In genomic region chr17:69581061-69581955, GRCh38 we compare ENCODE assay signal across 8 cellular contexts.
A peak's percentile ranks its signal among the peaks of the same experiment; 100 is the strongest.
DNase-seq lines count a peak whose midpoint lies in the region; ATAC-seq and TF ChIP-seq lines count a peak whose summit lies in the region.

No MANE protein-coding gene starts in this region.

- H3K4me1 Mint-ChIP-seq in CD14-positive monocyte, result peaks cover 8% of the 10 kb centered on the region
- H3K4me1 Mint-ChIP-seq in activated naive CD8-positive, alpha-beta T cell treated with anti-CD3 and anti-CD28 coated beads for 36 hours, result peaks cover 8% of the 10 kb centered on the region
- H3K4me1 Mint-ChIP-seq in MCF 10A (ENCODE audit: insufficient read depth, unreplicated experiment), result no peaks in the 10 kb centered on the region

- ATAC-seq in GM19324 (IDR thresholded peaks at IDR 0.05; ENCODE audit: low FRiP score, unreplicated experiment), result peak; percentile 63
- peak; percentile 70 for ATAC-seq in HG03196 (IDR thresholded peaks at IDR 0.05; ENCODE audit: unreplicated experiment)
- peak; percentile 70 for ATAC-seq in stimulated activated naive CD8-positive, alpha-beta T cell treated with anti-CD3 and anti-CD28 coated beads, Interleukin-15, Interleukin-2, amounts not matched to agents 100 U/mL and 50 U/mL, for 24 hours

- H3K9me3 Mint-ChIP-seq in CD14-positive monocyte (peaks cover 0 to 2% (median 0%) of the 10 kb centered on the region in 7 donors), MCF 10A (ENCODE audit: unreplicated experiment) (no peaks in the 10 kb centered on the region)
- no peaks in the 10 kb centered on the region for H3K9me3 Mint-ChIP-seq in activated naive CD8-positive, alpha-beta T cell treated with anti-CD3 and anti-CD28 coated beads for 36 hours

- CTCF ChIA-PET in MCF 10A (lab: Yijun Ruan, JAX), result interaction anchor here (0.6 to 0.9 kb wide), 2 partner anchors 55 to 559 kb away, joined by 3 read pairs; no protein-coding TSS in a partner anchor

- H3K27ac Mint-ChIP-seq in CD14-positive monocyte (no peak overlapping the region), MCF 10A (ENCODE audit: low read depth, unreplicated experiment) (no peak overlapping the region)
- H3K27ac Mint-ChIP-seq in activated naive CD8-positive, alpha-beta T cell treated with anti-CD3 and anti-CD28 coated beads for 36 hours, result no peak overlapping the region

- H3K36me3 Mint-ChIP-seq in CD14-positive monocyte, result no peaks in the 10 kb centered on the region
- H3K36me3 Mint-ChIP-seq in activated naive CD8-positive, alpha-beta T cell treated with anti-CD3 and anti-CD28 coated beads for 36 hours, result no peaks in the 10 kb centered on the region
- H3K36me3 Mint-ChIP-seq in MCF 10A (ENCODE audit: insufficient read depth, unreplicated experiment), result no peaks in the 10 kb centered on the region

- POLR2A ChIA-PET in MCF 10A (lab: Yijun Ruan, JAX), result no interaction called here

- intact Hi-C loops in CD14-positive monocyte (cut with micrococcal nuclease), result no loop called here
- intact Hi-C loops in MCF 10A (cut with micrococcal nuclease), result no loop called here

- BruUV-seq in MCF 10A (replicated peaks; lab: Mats Ljungman, UMichigan), result no TSS peak

- TF ChIP-seq CTCF in CD14-positive monocyte (IDR thresholded peaks at IDR 0.05), result no peak
- TF ChIP-seq CTCF in MCF 10A (IDR thresholded peaks at IDR 0.05; ENCODE audit: unreplicated experiment), result no peak

- H3K4me3 Mint-ChIP-seq in CD14-positive monocyte (peak overlapping the region; percentile 63 to 76), MCF 10A (ENCODE audit: unreplicated experiment) (no peak overlapping the region)
- peak overlapping the region; percentile 69 for H3K4me3 Mint-ChIP-seq in activated naive CD8-positive, alpha-beta T cell treated with anti-CD3 and anti-CD28 coated beads for 36 hours

- DNase-seq in CD14-positive monocyte (ENCODE audit: low spot score) (no peak), SIG-M5 (lab: John Stamatoyannopoulos, UW) (no peak), MCF 10A (ENCODE audit: unreplicated experiment) (no peak)
- DNase-seq in activated naive CD8-positive, alpha-beta T cell treated with anti-CD3 and anti-CD28 coated beads for 36 hours, result peak; percentile 10
- DNase-seq in stimulated activated naive CD8-positive, alpha-beta T cell treated with anti-CD3 and anti-CD28 coated beads, Interleukin-15, Interleukin-2, amounts not matched to agents 100 U/mL and 50 U/mL, for 24 hours, result peak; percentile 39
- no peak for DNase-seq in activated CD4-positive, CD25-positive, alpha-beta regulatory T cell (lab: John Stamatoyannopoulos, UW)

- peaks cover 7 to 13% (median 8%) of the 10 kb centered on the region in 3 donors for H3K27me3 Mint-ChIP-seq in CD14-positive monocyte (ENCODE audit: low read depth in 3 of 3)
- peaks cover 13% of the 10 kb centered on the region for H3K27me3 Mint-ChIP-seq in activated naive CD8-positive, alpha-beta T cell treated with anti-CD3 and anti-CD28 coated beads for 36 hours
- no peaks in the 10 kb centered on the region for H3K27me3 Mint-ChIP-seq in MCF 10A (ENCODE audit: insufficient read depth, unreplicated experiment)

Comparison
In these comparisons a context has a peak if more than half of its experiments do, and no peak if none do; other contexts are left out.
1. DNase-seq: peak in activated naive CD8-positive, alpha-beta T cell treated with anti-CD3 and anti-CD28 coated beads for 36 hours (single experiment) and stimulated activated naive CD8-positive, alpha-beta T cell treated with anti-CD3 and anti-CD28 coated beads, Interleukin-15, Interleukin-2, amounts not matched to agents 100 U/mL and 50 U/mL, for 24 hours (single experiment); none in CD14-positive monocyte (single experiment), activated CD4-positive, CD25-positive, alpha-beta regulatory T cell (0 of 4), SIG-M5 (single experiment) and MCF 10A (single experiment).
2. Peak in every context shown above with its lines, with median percentiles within 50 percentile points of each other: ATAC-seq.